In the genomic region with DNA sequence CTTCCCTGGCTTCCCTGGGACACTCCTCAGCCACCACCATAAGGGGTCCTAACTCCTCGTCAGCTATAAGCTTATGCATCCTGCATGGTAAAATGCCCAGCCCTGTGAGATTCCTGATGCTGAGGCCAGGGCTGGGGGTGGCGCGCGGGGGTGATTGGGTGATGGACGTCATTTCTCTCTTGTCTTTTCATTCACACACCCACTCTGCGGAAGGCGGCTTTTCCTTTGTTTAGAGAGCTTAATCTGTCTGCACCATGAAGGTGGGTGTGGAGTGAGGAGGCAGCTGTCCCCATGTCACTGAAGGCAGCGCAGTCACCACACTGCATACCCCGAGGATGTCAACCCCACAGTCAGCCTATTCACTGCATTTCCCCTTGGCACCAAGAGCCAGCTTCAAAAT, we compare ENCODE assay signal across 24 cellular contexts.
DNase-seq lines count a peak whose midpoint lies in the region; ATAC-seq and TF ChIP-seq lines count a peak whose summit lies in the region.
"Had no signal": no experiment of that assay in that cellular context is flagged by ENCODE, and none has a peak within 500 bp of the region (broad histone marks: within the 10 kb centered on the region; RNA-seq: fewer than 3 reads in every experiment).

No MANE protein-coding gene starts in this region.

- POLR2A ChIA-PET in HEK293 (lab: Yijun Ruan, JAX): no interaction called here
- POLR2A ChIA-PET in T-cell (lab: Charles Lee): no interaction called here

- H3K27ac Mint-ChIP-seq in endodermal cell (no peak overlapping the region), neural crest cell (ENCODE audit: unreplicated experiment) (peak overlapping the region; percentile 87), T-cell (no peak overlapping the region)
- H3K27ac Mint-ChIP-seq: CD14-positive monocyte; CD4-positive, alpha-beta T cell; CD8-positive, alpha-beta memory T cell; GM23338; H9; HFFc6 had no signal

- H3K9me3 ChIP-seq in HEK293 (ENCODE audit: control insufficient read depth, insufficient read depth, low read depth, low read length) (no peaks in the 10 kb centered on the region), endodermal cell (ENCODE audit: control insufficient read depth, low read length) (no peaks in the 10 kb centered on the region)
- H3K9me3 ChIP-seq: A549; BE2C; BLaER1 treated with 17β-estradiol and CSF1 and Interleukin-3, amounts not matched to agents 10 nM and 100 nM had no signal

- H3K36me3 Mint-ChIP-seq in endodermal cell (ENCODE audit: low read depth): peaks cover 1% of the 10 kb centered on the region
- no peaks in the 10 kb centered on the region for H3K36me3 Mint-ChIP-seq in neural crest cell (ENCODE audit: low read depth)
- H3K36me3 Mint-ChIP-seq in T-cell: no peaks in the 10 kb centered on the region
- H3K36me3 Mint-ChIP-seq: CD14-positive monocyte; CD8-positive, alpha-beta memory T cell had no signal

- no peak overlapping the region for H3K9ac ChIP-seq in endodermal cell (ENCODE audit: extremely low read depth, low read length, poor library complexity, severe bottlenecking)
- H3K9ac ChIP-seq: BLaER1 treated with 17β-estradiol and CSF1 and Interleukin-3, amounts not matched to agents 10 nM and 100 nM had no signal

- H3K4me3 Mint-ChIP-seq in endodermal cell (no peak overlapping the region), neural crest cell (no peak overlapping the region), T-cell (no peak overlapping the region)
- H3K4me3 Mint-ChIP-seq: CD14-positive monocyte; CD4-positive, alpha-beta T cell; CD8-positive, alpha-beta memory T cell; GM23338; H9; HFFc6 had no signal

- H3K4me3 ChIP-seq in HEK293 (ENCODE audit: low read depth, low read length) (no peak overlapping the region), endodermal cell (ENCODE audit: low read length) (no peak overlapping the region)
- H3K4me3 ChIP-seq: A549; BLaER1 treated with 17β-estradiol and CSF1 and Interleukin-3, amounts not matched to agents 10 nM and 100 nM; GM23338 had no signal

- H3K27ac ChIP-seq in HEK293 (ENCODE audit: extremely low read depth, low read depth, low read length): no peak overlapping the region
- peak overlapping the region; percentile 32 for H3K27ac ChIP-seq in endodermal cell (ENCODE audit: low read depth, low read length)
- H3K27ac ChIP-seq: A549; BLaER1 treated with 17β-estradiol and CSF1 and Interleukin-3, amounts not matched to agents 10 nM and 100 nM had no signal

- 77 to 78% methylated on average over 4 to 7 of the region's 9 CpGs for WGBS in endodermal cell (ENCODE audit: insufficient coverage in 1 of 2, insufficient read length in 1 of 2), 2 experiments

- H3K9me3 Mint-ChIP-seq in endodermal cell: no peaks in the 10 kb centered on the region
- H3K9me3 Mint-ChIP-seq in neural crest cell: no peaks in the 10 kb centered on the region
- no peaks in the 10 kb centered on the region for H3K9me3 Mint-ChIP-seq in T-cell
- H3K9me3 Mint-ChIP-seq: CD4-positive, alpha-beta T cell; GM23338; H9 had no signal

- H3K4me1 ChIP-seq in HEK293 (ENCODE audit: control insufficient read depth, insufficient read depth, low read length): no peaks in the 10 kb centered on the region
- H3K4me1 ChIP-seq in endodermal cell (ENCODE audit: control insufficient read depth, insufficient read depth, low read length): no peaks in the 10 kb centered on the region
- H3K4me1 ChIP-seq: A549, BE2C had no signal

- ATAC-seq in T-cell (replicated peaks in 1 of 4): no peak
- ATAC-seq: A549, GM23338, HCT116 had no signal

- CTCF ChIA-PET in HEK293 (lab: Yijun Ruan, JAX): no interaction called here
- CTCF ChIA-PET in T-cell (lab: Charles Lee): no interaction called here

- no peak for DNase-seq in endodermal cell
- DNase-seq in neural crest cell (ENCODE audit: low read depth, low spot score): no peak
- DNase-seq in retina: peak; percentile 51
- no peak for DNase-seq in T-cell
- DNase-seq in GM10266 (ENCODE audit: extremely low spot score): no peak
- DNase-seq in NCI-H1092 (lab: John Stamatoyannopoulos, UW): no peak
- DNase-seq: 8988T; ACHN; AML-193; BE2C; CD4-positive, alpha-beta T cell; CD8-positive, alpha-beta memory T cell; DMS 273 treated with DMSO at 0.1 percent for 48 hours; DMS79; EL; GDM1; H9; HFFc6 had no signal

- no peaks in the 10 kb centered on the region for H3K27me3 ChIP-seq in endodermal cell (ENCODE audit: control insufficient read depth, insufficient read depth, low read length, poor library complexity, severe bottlenecking)
- H3K27me3 ChIP-seq: BE2C; BLaER1 treated with 17β-estradiol and CSF1 and Interleukin-3, amounts not matched to agents 10 nM and 100 nM had no signal

- H3K4me1 Mint-ChIP-seq in endodermal cell (peaks cover 16% of the 10 kb centered on the region), neural crest cell (peaks cover 14% of the 10 kb centered on the region), T-cell (no peaks in the 10 kb centered on the region)
- H3K4me1 Mint-ChIP-seq: CD14-positive monocyte; CD8-positive, alpha-beta memory T cell had no signal

- TF ChIP-seq CTCF in HEK293 (tag by site-specific recombination; IDR thresholded peaks at IDR 0.05) (no peak), endodermal cell (conservative IDR thresholded peaks at IDR 0.05) (no peak), neural crest cell (conservative IDR thresholded peaks at IDR 0.05) (no peak), GM10266 (IDR thresholded peaks at IDR 0.05; ENCODE audit: control insufficient read depth, insufficient read depth, low read depth, missing control alignments) (no peak)

- H3K27me3 Mint-ChIP-seq in endodermal cell (ENCODE audit: insufficient read depth) (no peaks in the 10 kb centered on the region), neural crest cell (ENCODE audit: low read depth) (no peaks in the 10 kb centered on the region), T-cell (peaks cover 10 to 20% of the 10 kb centered on the region in 2 donors)

- no peaks in the 10 kb centered on the region for H3K36me3 ChIP-seq in HEK293 (ENCODE audit: control insufficient read depth in 2 of 2, insufficient read depth in 1 of 2, low read length in 2 of 2)
- no peaks in the 10 kb centered on the region for H3K36me3 ChIP-seq in endodermal cell (ENCODE audit: control insufficient read depth, insufficient read depth, low read length)
- H3K36me3 ChIP-seq: BE2C; BLaER1 treated with 17β-estradiol and CSF1 and Interleukin-3, amounts not matched to agents 10 nM and 100 nM had no signal

TF ChIP-seq in HEK293, 187 proteins besides CTCF, POLR2A, EP300 and RAD21:
- no peak for TF ChIP-seq HOXD13 (CRISPR knock-in tag; IDR thresholded peaks at IDR 0.05; ENCODE audit: borderline replicate concordance)
- peak; percentile 83 for TF ChIP-seq ZFHX2 (tag by site-specific recombination; conservative IDR thresholded peaks at IDR 0.05)
- no peak for TF ChIP-seq ZNF707 (tag by site-specific recombination; IDR thresholded peaks at IDR 0.05)
- TF ChIP-seq EGR2 (tag by site-specific recombination; IDR thresholded peaks at IDR 0.05; ENCODE audit: low read depth): peak; percentile 91
- TF ChIP-seq, protein P1, sequence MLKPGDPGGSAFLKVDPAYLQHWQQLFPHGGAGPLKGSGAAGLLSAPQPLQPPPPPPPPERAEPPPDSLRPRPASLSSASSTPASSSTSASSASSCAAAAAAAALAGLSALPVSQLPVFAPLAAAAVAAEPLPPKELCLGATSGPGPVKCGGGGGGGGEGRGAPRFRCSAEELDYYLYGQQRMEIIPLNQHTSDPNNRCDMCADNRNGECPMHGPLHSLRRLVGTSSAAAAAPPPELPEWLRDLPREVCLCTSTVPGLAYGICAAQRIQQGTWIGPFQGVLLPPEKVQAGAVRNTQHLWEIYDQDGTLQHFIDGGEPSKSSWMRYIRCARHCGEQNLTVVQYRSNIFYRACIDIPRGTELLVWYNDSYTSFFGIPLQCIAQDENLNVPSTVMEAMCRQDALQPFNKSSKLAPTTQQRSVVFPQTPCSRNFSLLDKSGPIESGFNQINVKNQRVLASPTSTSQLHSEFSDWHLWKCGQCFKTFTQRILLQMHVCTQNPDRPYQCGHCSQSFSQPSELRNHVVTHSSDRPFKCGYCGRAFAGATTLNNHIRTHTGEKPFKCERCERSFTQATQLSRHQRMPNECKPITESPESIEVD (tag by site-specific recombination; IDR thresholded peaks at IDR 0.05): no peak
- TF ChIP-seq REPIN1 (tag by site-specific recombination; IDR thresholded peaks at IDR 0.05; ENCODE audit: low read depth): no peak
- no peak for TF ChIP-seq ZNF10 (tag by site-specific recombination; IDR thresholded peaks at IDR 0.05)
- no peak for TF ChIP-seq GLI4 (tag by site-specific recombination; IDR thresholded peaks at IDR 0.05)
- TF ChIP-seq, protein P2, sequence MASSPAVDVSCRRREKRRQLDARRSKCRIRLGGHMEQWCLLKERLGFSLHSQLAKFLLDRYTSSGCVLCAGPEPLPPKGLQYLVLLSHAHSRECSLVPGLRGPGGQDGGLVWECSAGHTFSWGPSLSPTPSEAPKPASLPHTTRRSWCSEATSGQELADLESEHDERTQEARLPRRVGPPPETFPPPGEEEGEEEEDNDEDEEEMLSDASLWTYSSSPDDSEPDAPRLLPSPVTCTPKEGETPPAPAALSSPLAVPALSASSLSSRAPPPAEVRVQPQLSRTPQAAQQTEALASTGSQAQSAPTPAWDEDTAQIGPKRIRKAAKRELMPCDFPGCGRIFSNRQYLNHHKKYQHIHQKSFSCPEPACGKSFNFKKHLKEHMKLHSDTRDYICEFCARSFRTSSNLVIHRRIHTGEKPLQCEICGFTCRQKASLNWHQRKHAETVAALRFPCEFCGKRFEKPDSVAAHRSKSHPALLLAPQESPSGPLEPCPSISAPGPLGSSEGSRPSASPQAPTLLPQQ (tag by site-specific recombination; IDR thresholded peaks at IDR 0.05): no peak
- TF ChIP-seq ZNF664 (tag by site-specific recombination; IDR thresholded peaks at IDR 0.05): no peak
- no peak for TF ChIP-seq ZSCAN5A (tag by site-specific recombination; IDR thresholded peaks at IDR 0.05)
TF ChIP-seq in HEK293: peak in this region for 2.
